Comparison of ENCODE assay signal across 23 cellular contexts in genomic region chr10:28833313-28833712, GRCh38.
"Had no signal": no experiment of that assay in that cellular context is flagged by ENCODE, and none has a peak within 500 bp of the region (broad histone marks: within the 10 kb centered on the region; RNA-seq: fewer than 3 reads in every experiment).

No MANE protein-coding gene starts in this region.

- H3K9me3 Mint-ChIP-seq: activated CD4-positive, alpha-beta memory T cell treated with anti-CD3 and anti-CD28 coated beads, Interleukin-2, amount 10 ng/mL, durations not matched to agents 7 days and 5 days; activated CD4-positive, alpha-beta T cell treated with anti-CD3 and anti-CD28 coated beads, Interleukin-2, amount 10 ng/mL, durations not matched to agents 24 days and 14 days; activated naive CD4-positive, alpha-beta T cell treated with anti-CD3 and anti-CD28 coated beads, Interleukin-2, amount 50 U/mL, for 24 hours; activated T-helper 1 cell treated with anti-CD3 and anti-CD28 coated beads, Interleukin-12 subunit alpha, Interleukin-12 subunit beta, Interleukin-2, Interleukin-4 antibody, amounts not matched to agents 30 ng/mL and 10 ng/mL and 1 ng/mL, durations not matched to agents 14 hours and 24 hours and 36 hours had no signal

- H3K4me1 Mint-ChIP-seq: activated CD4-positive, alpha-beta memory T cell treated with anti-CD3 and anti-CD28 coated beads, Interleukin-2, amount 10 ng/mL, durations not matched to agents 7 days and 5 days; activated CD4-positive, alpha-beta T cell treated with anti-CD3 and anti-CD28 coated beads, Interleukin-2, amount 10 ng/mL, durations not matched to agents 24 days and 14 days; activated naive CD4-positive, alpha-beta T cell treated with anti-CD3 and anti-CD28 coated beads, Interleukin-2, amount 50 U/mL, for 24 hours; nephron progenitor cell had no signal

- H3K4me3 ChIP-seq: body of pancreas, cardiac muscle cell, pancreas, psoas muscle, right atrium auricular region, thyroid gland, upper lobe of right lung had no signal

- H3K4me1 ChIP-seq: body of pancreas, pancreas, psoas muscle, thyroid gland, upper lobe of right lung had no signal

- FAIRE-seq: frontal cortex, pancreas had no signal

- H3K27ac ChIP-seq: body of pancreas, cardiac muscle cell, pancreas, psoas muscle, right atrium auricular region, thyroid gland, upper lobe of right lung had no signal

- H3K36me3 Mint-ChIP-seq: activated naive CD4-positive, alpha-beta T cell treated with anti-CD3 and anti-CD28 coated beads, Interleukin-2, amount 50 U/mL, for 24 hours had no signal

- H3K27ac Mint-ChIP-seq: activated CD4-positive, alpha-beta memory T cell treated with anti-CD3 and anti-CD28 coated beads, Interleukin-2, amount 10 ng/mL, durations not matched to agents 7 days and 5 days; activated CD4-positive, alpha-beta T cell treated with anti-CD3 and anti-CD28 coated beads, Interleukin-2, amount 10 ng/mL, durations not matched to agents 24 days and 14 days; activated naive CD4-positive, alpha-beta T cell treated with anti-CD3 and anti-CD28 coated beads, Interleukin-2, amount 50 U/mL, for 24 hours; activated T-helper 1 cell treated with anti-CD3 and anti-CD28 coated beads, Interleukin-12 subunit alpha, Interleukin-12 subunit beta, Interleukin-2, Interleukin-4 antibody, amounts not matched to agents 30 ng/mL and 10 ng/mL and 1 ng/mL, durations not matched to agents 14 hours and 24 hours and 36 hours; nephron progenitor cell had no signal

- DNase-seq: activated CD4-positive, alpha-beta memory T cell treated with anti-CD3 and anti-CD28 coated beads, Interleukin-2, amount 10 ng/mL, durations not matched to agents 7 days and 5 days; activated CD4-positive, alpha-beta T cell treated with anti-CD3 and anti-CD28 coated beads, Interleukin-2, amount 10 ng/mL, durations not matched to agents 24 days and 14 days; activated gamma-delta T cell; anterior cingulate cortex; body of pancreas; erythroblast; hypothalamus; left ventricle myocardium superior; mammary epithelial cell; nephron progenitor cell; pancreas; psoas muscle; stimulated activated CD4-positive, alpha-beta T cell treated with anti-CD3 and anti-CD28 coated beads, Interleukin-12 subunit alpha, Interleukin-12 subunit beta, amount 100 ng/mL, for 4 hours; stimulated activated CD4-positive, alpha-beta T cell treated with anti-CD3 and anti-CD28 coated beads, Interleukin-4, amount 100 ng/mL, for 4 hours; stimulated activated naive CD8-positive, alpha-beta T cell treated with anti-CD3 and anti-CD28 coated beads, Interleukin-15, Interleukin-2, amounts not matched to agents 100 U/mL and 50 U/mL, for 24 hours; substantia nigra; thyroid gland; upper lobe of right lung had no signal

- H3K9me3 ChIP-seq: body of pancreas, pancreas, psoas muscle, right atrium auricular region, thyroid gland, upper lobe of right lung had no signal

- H3K36me3 ChIP-seq: cardiac muscle cell, pancreas, right atrium auricular region, thyroid gland, upper lobe of right lung had no signal

- H3K4me3 Mint-ChIP-seq: activated CD4-positive, alpha-beta memory T cell treated with anti-CD3 and anti-CD28 coated beads, Interleukin-2, amount 10 ng/mL, durations not matched to agents 7 days and 5 days; activated CD4-positive, alpha-beta T cell treated with anti-CD3 and anti-CD28 coated beads, Interleukin-2, amount 10 ng/mL, durations not matched to agents 24 days and 14 days; activated naive CD4-positive, alpha-beta T cell treated with anti-CD3 and anti-CD28 coated beads, Interleukin-2, amount 50 U/mL, for 24 hours; activated T-helper 1 cell treated with anti-CD3 and anti-CD28 coated beads, Interleukin-12 subunit alpha, Interleukin-12 subunit beta, Interleukin-2, Interleukin-4 antibody, amounts not matched to agents 30 ng/mL and 10 ng/mL and 1 ng/mL, durations not matched to agents 14 hours and 24 hours and 36 hours; nephron progenitor cell had no signal

- H3K27me3 Mint-ChIP-seq: activated CD4-positive, alpha-beta memory T cell treated with anti-CD3 and anti-CD28 coated beads, Interleukin-2, amount 10 ng/mL, durations not matched to agents 7 days and 5 days; activated CD4-positive, alpha-beta T cell treated with anti-CD3 and anti-CD28 coated beads, Interleukin-2, amount 10 ng/mL, durations not matched to agents 24 days and 14 days had no signal

- ATAC-seq: body of pancreas; left ventricle myocardium superior; pancreas; psoas muscle; stimulated activated naive CD8-positive, alpha-beta T cell treated with anti-CD3 and anti-CD28 coated beads, Interleukin-15, Interleukin-2, amounts not matched to agents 100 U/mL and 50 U/mL, for 24 hours; upper lobe of right lung had no signal

- H3K27me3 ChIP-seq: body of pancreas, cardiac muscle cell, pancreas, right atrium auricular region, thyroid gland, upper lobe of right lung had no signal
